ENCODE assay signal across 8 cellular contexts in genomic region chr15:90101969-90102890, GRCh38. TPM values are rescaled to one million over a fixed set of nuclear protein-coding genes. Genes with fewer than 3 reads are reported as not detected.
DNase-seq lines count a peak whose midpoint lies in the region; ATAC-seq, FAIRE-seq and TF ChIP-seq lines count a peak whose summit lies in the region.

IDH2 (minus strand) TSS chr15:90102468; CDS start chr15:90102390, 78 bp downstream.

- H4K20me1 ChIP-seq in keratinocyte (ENCODE audit: control insufficient read depth, extremely low read depth, insufficient read depth, low read length), result no peaks in the 10 kb centered on the region

- peak within 1 kb of the TSS; percentile 76 for H2AFZ ChIP-seq in keratinocyte (ENCODE audit: control insufficient read depth, low read length)

- H3K9ac ChIP-seq in keratinocyte (ENCODE audit: control insufficient read depth, extremely low read depth, insufficient read depth, low read length), result peak within 1 kb of the TSS; percentile 80

- H3K27ac ChIP-seq in keratinocyte (ENCODE audit: control insufficient read depth, insufficient read depth, low read length), result peak within 1 kb of the TSS; percentile 7

- H3K4me3 ChIP-seq in AG04449 (ENCODE audit: low read depth, low read length) (peak within 1 kb of the TSS; percentile 75), keratinocyte (ENCODE audit: control insufficient read depth in 2 of 3, extremely low read depth in 1 of 3, insufficient read depth in 2 of 3, low read depth in 1 of 3, low read length in 3 of 3) (peak within 1 kb of the TSS; percentile 50 to 75 (median 72))

- no peaks in the 10 kb centered on the region for H3K36me3 ChIP-seq in keratinocyte (ENCODE audit: control insufficient read depth in 2 of 2, extremely low read depth in 1 of 2, insufficient read depth in 2 of 2, low read length in 2 of 2)

- POLR2A ChIA-PET in AG04449 (lab: Yijun Ruan, JAX), result interaction anchor here (0.5 to 1.4 kb wide), 9 partner anchors 13 to 209 kb away, joined by 3 to 4 read pairs (median 3); partner anchors contain the start of gene AP3S2

- FAIRE-seq in keratinocyte (lab: Jason Lieb, UNC), result no peak

- dilution Hi-C loops in keratinocyte (cut with MboI; ENCODE audit: extremely low pct_ligation_motif_present, low sequenced_read_pairs), result no loop called here

- no peaks in the 10 kb centered on the region for H3K9me3 ChIP-seq in keratinocyte (ENCODE audit: control insufficient read depth, low read depth, low read length)

- H3K4me2 ChIP-seq in keratinocyte (ENCODE audit: control insufficient read depth, extremely low read depth, insufficient read depth, low read depth, low read length), result peak within 1 kb of the TSS; percentile 76

- DNase-seq in AG04449 (ENCODE audit: low read depth, low spot score), result no peak
- DNase-seq in NCI-H2227 treated with DMSO at 0.1 percent for 48 hours (lab: John Stamatoyannopoulos, UW), result peak; percentile 59
- DNase-seq in activated CD4-positive, CD25-positive, alpha-beta regulatory T cell treated with anti-CD3 and anti-CD28 coated beads, Interleukin-2, amount 50 U/mL, for 16 hours (ENCODE audit: low read depth, low spot score), result peak; percentile 44
- DNase-seq in cerebellum (ENCODE audit: low spot score), result peak; percentile 96
- DNase-seq in keratinocyte (ENCODE audit: low read depth, low spot score), result no peak
- peak; percentile 45 to 63 for DNase-seq in stimulated activated CD4-positive, alpha-beta T cell treated with anti-CD3 and anti-CD28 coated beads, Interleukin-12 subunit alpha, Interleukin-12 subunit beta, amount 100 ng/mL, for 24 hours (ENCODE audit: low read depth in 2 of 2)

- no peaks in the 10 kb centered on the region for H3K9me1 ChIP-seq in keratinocyte (ENCODE audit: control insufficient read depth, extremely low read depth, insufficient read depth, low read length)

- peak; percentile 46 for ATAC-seq in GM18517 (IDR thresholded peaks at IDR 0.05; ENCODE audit: unreplicated experiment)
- ATAC-seq in HG03025 (IDR thresholded peaks at IDR 0.05; ENCODE audit: low FRiP score, unreplicated experiment), result peak; percentile 41

- no peaks in the 10 kb centered on the region for H3K79me2 ChIP-seq in keratinocyte (ENCODE audit: control insufficient read depth, insufficient read depth, low read length)

- peaks cover 39% of the 10 kb centered on the region for H3K4me1 ChIP-seq in keratinocyte (ENCODE audit: control insufficient read depth, extremely low read depth, insufficient read depth, low read length)

- CTCF ChIA-PET in AG04449 (lab: Yijun Ruan, JAX), result interaction anchor here (0.6 to 3.4 kb wide), 6 partner anchors 16 to 311 kb away, joined by 3 to 10 read pairs (median 4); partner anchors contain the start of genes CIB1 and GDPGP1

- H3K27me3 ChIP-seq in keratinocyte (ENCODE audit: control insufficient read depth, extremely low read depth, insufficient read depth, low read length), result no peaks in the 10 kb centered on the region

- TF ChIP-seq CTCF in AG04449 (IDR thresholded peaks at IDR 0.05; ENCODE audit: insufficient read depth, low read length, missing control alignments) (no peak), keratinocyte (optimal IDR thresholded peaks at IDR 0.05 in 1 of 3, IDR thresholded peaks at IDR 0.05 in 1 of 3, conservative IDR thresholded peaks at IDR 0.05 in 1 of 3; ENCODE audit: extremely low read depth in 1 of 3, insufficient read depth in 2 of 3, low read length in 3 of 3) (no peak)

RNA-seq across cellular contexts. Expression of gene IDH2, which starts in this region (rescaled TPM):
- 51.9 TPM for total RNA-seq in cerebellum
- polyA plus RNA-seq in keratinocyte, result 23.5 to 28.3 TPM (median 27.9 TPM) in 3 replicates
- polyA plus RNA-seq in keratinocyte (2011; ENCODE audit: low read depth), result 15.4 TPM
- 9.5 and 16.2 TPM in 2 replicates for polyA plus RNA-seq in keratinocyte (2011; cell fraction: cytosol; rRNA removed)
- 6.3 and 8.6 TPM in 2 replicates for polyA plus RNA-seq in keratinocyte (2011; cell fraction: nucleus; rRNA removed)
- polyA plus RNA-seq in keratinocyte (2012; ENCODE audit: low replicate concordance), result 24.0 and 29.7 TPM in 2 replicates
- 25.2 to 46.0 TPM (median 27.3 TPM) in 3 replicates for polyA minus RNA-seq in keratinocyte
- 15.9 TPM for polyA minus RNA-seq in keratinocyte (2011; cell fraction: cytosol; rRNA and poly(A)+ RNA removed)
- 3.3 and 4.9 TPM in 2 replicates for polyA minus RNA-seq in keratinocyte (2011; cell fraction: nucleus; rRNA and poly(A)+ RNA removed)

Comparison
In these comparisons a context has a peak if more than half of its experiments do, and no peak if none do; other contexts are left out.
1. DNase-seq: peak in NCI-H2227 treated with DMSO at 0.1 percent for 48 hours (single experiment), activated CD4-positive, CD25-positive, alpha-beta regulatory T cell treated with anti-CD3 and anti-CD28 coated beads, Interleukin-2, amount 50 U/mL, for 16 hours (single experiment), cerebellum (single experiment) and stimulated activated CD4-positive, alpha-beta T cell treated with anti-CD3 and anti-CD28 coated beads, Interleukin-12 subunit alpha, Interleukin-12 subunit beta, amount 100 ng/mL, for 24 hours (2 of 2); none in AG04449 (single experiment) and keratinocyte (single experiment).